Comparison of ENCODE assay signal across 1 cellular context in genomic region chr3:50235716-50236483, GRCh38.
TF ChIP-seq lines count a peak whose summit lies in the region.

TSS of gene GNAI2 (plus strand) at chr3:50236204. CDS start at chr3:50236336, 132 bp downstream.

TF ChIP-seq in K562, 482 proteins besides CTCF, POLR2A, EP300 and RAD21 (continued from another document):
- TF ChIP-seq ZBTB33 (CRISPR knock-in tag; IDR thresholded peaks at IDR 0.05), result no peak
- no peak for TF ChIP-seq ZNF707 (CRISPR knock-in tag; conservative IDR thresholded peaks at IDR 0.05)
- no peak for TF ChIP-seq DDX20 (tag; IDR thresholded peaks at IDR 0.05; ENCODE audit: low read depth)
- TF ChIP-seq ETS1 (conservative IDR thresholded peaks at IDR 0.05; ENCODE audit: control insufficient read depth, low read depth, low read length), result 0 out of 2 replicates have a peak, but pooled peaks have one; percentile 8
- TF ChIP-seq RFX1 (IDR thresholded peaks at IDR 0.05), result no peak
- no peak for TF ChIP-seq ZNF431 (CRISPR knock-in tag; IDR thresholded peaks at IDR 0.05)
- peak; percentile 76 for TF ChIP-seq PRDM10 (IDR thresholded peaks at IDR 0.05; ENCODE audit: partially characterized antibody)
- peak; percentile 96 for TF ChIP-seq POLR2G (IDR thresholded peaks at IDR 0.05; ENCODE audit: low read depth, low read length)
- TF ChIP-seq EGR1 (conservative IDR thresholded peaks at IDR 0.05), result no peak
- peak; percentile 38 for TF ChIP-seq SP2 (IDR thresholded peaks at IDR 0.05; ENCODE audit: extremely low read depth, low read depth, low read length, poor library complexity, severe bottlenecking)
- TF ChIP-seq ZKSCAN1 (IDR thresholded peaks at IDR 0.05; ENCODE audit: low read depth, low read length), result no peak
- peak in 1 of 2 experiments; percentile 12; a peak in 1 of 4 replicates for TF ChIP-seq RCOR1 (IDR thresholded peaks at IDR 0.05; ENCODE audit: borderline replicate concordance in 1 of 2, low read depth in 2 of 2, low read length in 2 of 2)
- no peak for TF ChIP-seq CREB3 (tag; conservative IDR thresholded peaks at IDR 0.05; ENCODE audit: low read depth)
- TF ChIP-seq PTBP1 (IDR thresholded peaks at IDR 0.05; ENCODE audit: low read depth, low read length), result no peak
- TF ChIP-seq PKNOX1 (IDR thresholded peaks at IDR 0.05), result peak; percentile 69
- peak; percentile 81; the same call in 1 of the 2 replicates for TF ChIP-seq GATAD2B (IDR thresholded peaks at IDR 0.05; ENCODE audit: borderline replicate concordance)
- TF ChIP-seq TFAP4 (CRISPR knock-in tag; IDR thresholded peaks at IDR 0.05; ENCODE audit: borderline replicate concordance), result peak; percentile 45; the same call in 1 of the 2 replicates
- peak; percentile 67 for TF ChIP-seq VEZF1 (CRISPR knock-in tag; IDR thresholded peaks at IDR 0.05)
- no peak for TF ChIP-seq CREB1 (IDR thresholded peaks at IDR 0.05)
- TF ChIP-seq CREB1 (CRISPR knock-in tag; IDR thresholded peaks at IDR 0.05), result 0 out of 2 replicates have a peak, but pooled peaks have one; percentile 4
